13 cellular contexts compared by ENCODE assay signal in genomic region chr21:41764558-41765392, GRCh38. TPM values are rescaled to one million over a fixed set of nuclear protein-coding genes. Genes with fewer than 3 reads are reported as not detected.
A peak's percentile ranks its signal among the peaks of the same experiment; 100 is the strongest.
DNase-seq lines count a peak whose midpoint lies in the region; ATAC-seq and TF ChIP-seq lines count a peak whose summit lies in the region.
"Had no signal": no experiment of that assay in that cellular context is flagged by ENCODE, and none has a peak within 500 bp of the region (broad histone marks: within the 10 kb centered on the region; RNA-seq: fewer than 3 reads in every experiment).

No MANE protein-coding gene starts in this region.

- TF ChIP-seq CTCF in brain (conservative IDR thresholded peaks at IDR 0.05): no peak
- TF ChIP-seq CTCF in suprapubic skin (IDR thresholded peaks at IDR 0.05): no peak

- H3K9me3 ChIP-seq in suprapubic skin: no peaks in the 10 kb centered on the region

- peak overlapping the region in 1 of 3 donors; percentile 69 for H3K27ac Mint-ChIP-seq in IgD-negative memory B cell
- peak overlapping the region in 1 of 5 experiments; percentile 12 for H3K27ac Mint-ChIP-seq in brain
- H3K27ac Mint-ChIP-seq: activated B cell treated with CpG ODN at 0.5 μM for 24 hours had no signal

- peaks cover 77% of the 10 kb centered on the region for H3K27me3 Mint-ChIP-seq in IgD-negative memory B cell
- H3K27me3 Mint-ChIP-seq in brain: peaks cover 96% of the 10 kb centered on the region

- no peaks in the 10 kb centered on the region for H3K36me3 Mint-ChIP-seq in IgD-negative memory B cell
- H3K36me3 Mint-ChIP-seq in brain: no peaks in the 10 kb centered on the region

- H3K4me1 Mint-ChIP-seq in IgD-negative memory B cell (peaks cover 23 to 35% (median 30%) of the 10 kb centered on the region in 3 donors), brain (peaks cover 59% of the 10 kb centered on the region)

- WGBS in suprapubic skin: 61% methylated on average over 6 of the region's 6 CpGs

- TF ChIP-seq EP300 in suprapubic skin (IDR thresholded peaks at IDR 0.05): no peak

- H3K4me3 Mint-ChIP-seq in IgD-negative memory B cell: peak overlapping the region in 3 of 4 donors; percentile 25 to 76 (median 29)
- H3K4me3 Mint-ChIP-seq in brain: peak overlapping the region in 4 of 5 experiments; percentile 46 to 85 (median 66)
- H3K4me3 Mint-ChIP-seq: activated B cell treated with CpG ODN at 0.5 μM for 24 hours had no signal

- no peaks in the 10 kb centered on the region for H3K36me3 ChIP-seq in suprapubic skin

- no peak for TF ChIP-seq POLR2A in suprapubic skin (IDR thresholded peaks at IDR 0.05)

- H3K9me3 Mint-ChIP-seq in IgD-negative memory B cell: peaks cover 0 to 5% (median 0%) of the 10 kb centered on the region in 3 donors
- H3K9me3 Mint-ChIP-seq in brain: peaks cover 0 to 15% (median 2%) of the 10 kb centered on the region in 5 experiments
- H3K9me3 Mint-ChIP-seq: activated B cell treated with CpG ODN at 0.5 μM for 24 hours; activated T-cell treated with anti-CD3 and anti-CD28 coated beads, Interleukin-2, amount 50 U/mL, for 4 hours had no signal

- peaks cover 56% of the 10 kb centered on the region for H3K27me3 ChIP-seq in suprapubic skin

- peak; percentile 20 for ATAC-seq in left lobe of liver
- no peak for ATAC-seq in GM18511 (IDR thresholded peaks at IDR 0.05; ENCODE audit: unreplicated experiment)
- ATAC-seq in GM19452 (IDR thresholded peaks at IDR 0.05; ENCODE audit: unreplicated experiment): no peak
- ATAC-seq: activated T-cell treated with anti-CD3 and anti-CD28 coated beads, Interleukin-2, amount 50 U/mL, for 4 hours; sciatic nerve had no signal

- peaks cover 79% of the 10 kb centered on the region for H3K4me1 ChIP-seq in suprapubic skin

- H3K4me3 ChIP-seq in suprapubic skin: peak overlapping the region; percentile 72

- H3K27ac ChIP-seq in suprapubic skin: peak overlapping the region; percentile 87

- peak; percentile 67 for DNase-seq in left lobe of liver (ENCODE audit: low spot score)
- DNase-seq in suprapubic skin (ENCODE audit: low spot score in 2 of 2): no peak
- no peak for DNase-seq in NCI-H128 (lab: John Stamatoyannopoulos, UW; ENCODE audit: unreplicated experiment)
- DNase-seq: activated B cell treated with CpG ODN at 0.5 μM for 24 hours; activated T-cell treated with anti-CD3 and anti-CD28 coated beads, Interleukin-2, amount 50 U/mL, for 4 hours; central memory CD4-positive, alpha-beta T cell; NCI-H2081 treated with DMSO at 0.1 percent for 48 hours; SHP77 had no signal

RNA-seq across cellular contexts. Expression of gene RIPK4, which starts 2.1 kb away (rescaled TPM):
- not detected for polyA plus RNA-seq in IgD-negative memory B cell
- 10.6 TPM for polyA plus RNA-seq in brain (ENCODE audit: insufficient read depth, low read depth, low replicate concordance)
- total RNA-seq in left lobe of liver: 8.2 TPM
- total RNA-seq in suprapubic skin: 10 to 100 TPM; 38.6 to 59.5 (median 50.0) TPM
